ENCODE assay signal across 20 cellular contexts in genomic region chr2:9742601-9743000, GRCh38.
"Had no signal": no experiment of that assay in that cellular context is flagged by ENCODE, and none has a peak within 500 bp of the region (broad histone marks: within the 10 kb centered on the region; RNA-seq: fewer than 3 reads in every experiment).

No MANE protein-coding gene starts in this region.

- H3K36me3 Mint-ChIP-seq: immature natural killer cell, memory B cell, mesothelial cell of epicardium had no signal

- DNase-seq: hippocampal formation, hypothalamus, immature natural killer cell, islet precursor cell, kidney, kidney glomerular epithelial cell, left cardiac atrium, left colon, left lung, left ventricle myocardium inferior, left ventricle myocardium superior, lower lobe of right lung, mammary epithelial cell, mesenchymal stem cell, mesendoderm, midbrain, mucosa of descending colon had no signal

- H3K4me3 Mint-ChIP-seq: immature natural killer cell, memory B cell, mesothelial cell of epicardium had no signal

- H3K9me3 Mint-ChIP-seq: immature natural killer cell, mesothelial cell of epicardium had no signal

- H3K4me1 Mint-ChIP-seq: mesothelial cell of epicardium had no signal

- H3K27ac Mint-ChIP-seq: memory B cell, mesothelial cell of epicardium had no signal

- ATAC-seq: left cardiac atrium, left colon, left lobe of liver, left lung, left ventricle myocardium superior, lower lobe of right lung, mucosa of descending colon had no signal
